Comparison of ENCODE assay signal across 1 cellular context in the genomic region with DNA sequence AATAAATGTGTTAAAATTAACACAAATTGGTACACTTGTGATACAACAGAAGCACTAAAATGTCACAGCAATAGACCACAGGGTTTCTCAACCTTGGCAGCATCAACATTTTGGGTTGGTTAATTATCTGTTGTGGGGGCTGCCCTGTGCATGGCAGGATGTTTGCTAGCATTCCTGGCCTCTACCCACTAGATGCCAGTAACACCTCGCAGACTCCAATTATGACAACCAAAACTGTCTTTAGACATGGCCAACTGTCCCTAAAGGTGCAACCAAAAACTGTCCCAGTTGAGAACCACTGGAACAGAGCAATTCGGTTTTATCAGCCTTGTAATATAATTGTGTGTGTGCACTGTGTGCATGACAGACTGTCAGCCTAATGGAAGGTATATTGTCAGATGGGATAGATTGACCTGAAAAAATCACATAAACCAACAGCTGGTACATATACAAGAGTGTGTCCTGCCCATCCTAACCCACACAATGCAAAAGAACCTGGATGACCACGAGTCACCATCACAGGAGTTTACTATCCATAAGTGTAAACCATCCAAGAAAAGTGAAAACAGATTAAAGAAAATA.
TF ChIP-seq lines count a peak whose summit lies in the region.

No MANE protein-coding gene starts in this region.

TF ChIP-seq in Ishikawa, 13 proteins besides CTCF, POLR2A, EP300 and RAD21 (continued from another document):
- no peak for TF ChIP-seq USF1 (IDR thresholded peaks at IDR 0.05)
